Comparison of ENCODE assay signal across 9 cellular contexts in the genomic region with DNA sequence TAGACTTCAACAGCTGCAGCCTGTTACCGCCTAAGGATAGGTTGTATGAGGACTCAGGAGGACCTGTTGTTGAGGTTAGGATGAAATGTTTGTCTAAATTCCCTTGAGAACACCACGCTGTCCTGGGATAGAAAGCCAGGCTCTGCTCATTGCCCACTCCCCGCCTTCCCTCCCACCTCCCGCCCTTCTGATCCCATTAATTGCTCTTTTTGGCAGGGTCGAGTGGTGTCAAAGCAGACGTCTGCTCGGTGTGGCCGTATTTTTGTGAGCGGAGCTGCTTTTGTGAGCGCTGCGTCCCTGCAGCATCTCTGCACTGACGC.
DNase-seq lines count a peak whose midpoint lies in the region; ATAC-seq, FAIRE-seq and TF ChIP-seq lines count a peak whose summit lies in the region.
"Had no signal": no experiment of that assay in that cellular context is flagged by ENCODE, and none has a peak within 500 bp of the region (broad histone marks: within the 10 kb centered on the region; RNA-seq: fewer than 3 reads in every experiment).

No MANE protein-coding gene starts in this region.

- peak overlapping the region; percentile 98 for H3K4me2 ChIP-seq in astrocyte (ENCODE audit: low read length)

- POLR2A ChIA-PET in activated CD4-positive, alpha-beta T cell treated with anti-CD3 and anti-CD28 coated beads for 36 hours (lab: Charles Lee), result interaction anchor here (0.8 kb wide), 1 partner anchor 116 kb away, joined by 3 read pairs; no protein-coding TSS in a partner anchor

- no peak for FAIRE-seq in astrocyte (lab: Jason Lieb, UNC)

- peaks cover 52% of the 10 kb centered on the region for H3K27me3 Mint-ChIP-seq in activated CD4-positive, alpha-beta T cell treated with anti-CD3 and anti-CD28 coated beads for 36 hours
- H3K27me3 Mint-ChIP-seq in astrocyte (ENCODE audit: low read depth, unreplicated experiment), result peaks cover 22% of the 10 kb centered on the region

- H3K27ac Mint-ChIP-seq in activated CD4-positive, alpha-beta T cell treated with anti-CD3 and anti-CD28 coated beads for 36 hours, result no peak overlapping the region
- H3K27ac Mint-ChIP-seq in astrocyte (ENCODE audit: unreplicated experiment), result no peak overlapping the region
- H3K27ac Mint-ChIP-seq: memory B cell had no signal

- peak overlapping the region; percentile 66 for H3K4me3 Mint-ChIP-seq in activated CD4-positive, alpha-beta T cell treated with anti-CD3 and anti-CD28 coated beads for 36 hours
- H3K4me3 Mint-ChIP-seq in astrocyte (ENCODE audit: unreplicated experiment), result peak overlapping the region; percentile 81
- H3K4me3 Mint-ChIP-seq: memory B cell had no signal

- no peak for DNase-seq in activated CD4-positive, alpha-beta T cell treated with anti-CD3 and anti-CD28 coated beads for 36 hours
- DNase-seq in activated CD4-positive, alpha-beta T cell treated with anti-CD3 and anti-CD28 coated beads for 1 hour, result no peak
- DNase-seq in astrocyte (ENCODE audit: low read depth), result no peak
- no peak for DNase-seq in left lobe of liver (ENCODE audit: low spot score)
- no peak for DNase-seq in thoracic aorta (ENCODE audit: low spot score)
- DNase-seq in GM13977 (ENCODE audit: low spot score), result no peak
- no peak for DNase-seq in posterior cingulate gyrus

- H4K20me1 ChIP-seq in astrocyte (ENCODE audit: insufficient read depth, low read length), result no peaks in the 10 kb centered on the region

- CTCF ChIA-PET in activated CD4-positive, alpha-beta T cell treated with anti-CD3 and anti-CD28 coated beads for 36 hours (lab: Charles Lee), result interaction anchor here (0.6 to 0.9 kb wide), 4 partner anchors 54 to 1346 kb away, joined by 3 read pairs; no protein-coding TSS in a partner anchor

- H3K36me3 ChIP-seq in astrocyte (ENCODE audit: insufficient read depth, low read length) (no peaks in the 10 kb centered on the region), thoracic aorta (no peaks in the 10 kb centered on the region)

- intact Hi-C loops in activated CD4-positive, alpha-beta T cell treated with anti-CD3 and anti-CD28 coated beads for 36 hours (cut with DNase I, micrococcal nuclease), result loop anchor here in 1 of 2 experiments (1.0 kb wide), 1 partner anchor 102 kb away; a partner anchor contains a TSS
- intact Hi-C loops in posterior cingulate gyrus (cut with DNase I), result loop anchor here (1.0 kb wide), 1 partner anchor 502 kb away; no protein-coding TSS in a partner anchor

- H3K4me3 ChIP-seq in astrocyte (ENCODE audit: insufficient read depth, low read depth, low read length) (peak overlapping the region; percentile 64), thoracic aorta (peak overlapping the region; percentile 81)

- peak overlapping the region; percentile 96 for H2AFZ ChIP-seq in astrocyte (ENCODE audit: low read depth, low read length)

- H3K27me3 ChIP-seq in astrocyte (ENCODE audit: insufficient read depth, low read length) (no peaks in the 10 kb centered on the region), thoracic aorta (replicated peaks; ENCODE audit: insufficient read depth) (no peaks in the 10 kb centered on the region)

- no peaks in the 10 kb centered on the region for H3K36me3 Mint-ChIP-seq in activated CD4-positive, alpha-beta T cell treated with anti-CD3 and anti-CD28 coated beads for 36 hours (ENCODE audit: low read depth)
- no peaks in the 10 kb centered on the region for H3K36me3 Mint-ChIP-seq in astrocyte (ENCODE audit: low read depth, unreplicated experiment)
- H3K36me3 Mint-ChIP-seq: memory B cell had no signal

- H3K4me1 ChIP-seq in astrocyte (ENCODE audit: insufficient read depth, low read length) (peaks cover 4% of the 10 kb centered on the region), thoracic aorta (ENCODE audit: control insufficient read depth in 1 of 2, low read depth in 2 of 2) (peaks cover 0 to 10% of the 10 kb centered on the region in 2 donors)

- no peaks in the 10 kb centered on the region for H3K9me3 ChIP-seq in astrocyte (ENCODE audit: insufficient read depth, low read depth, low read length)
- no peaks in the 10 kb centered on the region for H3K9me3 ChIP-seq in thoracic aorta

- in situ Hi-C loops in GM13977 (cut with MboI; ENCODE audit: low pct_unique_long_range_greater_than_20kb, low sequenced_read_pairs, unreplicated experiment), result no loop called here

- no peak for ATAC-seq in activated CD4-positive, alpha-beta T cell treated with anti-CD3 and anti-CD28 coated beads for 36 hours
- ATAC-seq in left lobe of liver (peak; percentile 4), thoracic aorta (ENCODE audit: insufficient number of reproducible peaks, low FRiP score, low read depth) (no peak), HG03135 (IDR thresholded peaks at IDR 0.05; ENCODE audit: unreplicated experiment) (no peak)

- no peaks in the 10 kb centered on the region for H3K79me2 ChIP-seq in astrocyte (ENCODE audit: insufficient read depth, low read length)

- no peak overlapping the region for H3K27ac ChIP-seq in astrocyte (ENCODE audit: low read depth, low read length)
- H3K27ac ChIP-seq in thoracic aorta, result peak overlapping the region; percentile 37 to 43

- TF ChIP-seq CTCF in astrocyte (IDR thresholded peaks at IDR 0.05; ENCODE audit: insufficient read depth, low read depth, low read length) (no peak), thoracic aorta (IDR thresholded peaks at IDR 0.05) (peak; percentile 23), GM13977 (IDR thresholded peaks at IDR 0.05; ENCODE audit: extremely low read depth, insufficient read depth, missing control alignments) (no peak)

- H3K9me3 Mint-ChIP-seq in activated CD4-positive, alpha-beta T cell treated with anti-CD3 and anti-CD28 coated beads for 36 hours (ENCODE audit: low read depth), result no peaks in the 10 kb centered on the region
- no peaks in the 10 kb centered on the region for H3K9me3 Mint-ChIP-seq in astrocyte (ENCODE audit: unreplicated experiment)

- H3K4me1 Mint-ChIP-seq in activated CD4-positive, alpha-beta T cell treated with anti-CD3 and anti-CD28 coated beads for 36 hours, result peaks cover 6% of the 10 kb centered on the region
- peaks cover 3% of the 10 kb centered on the region for H3K4me1 Mint-ChIP-seq in astrocyte (ENCODE audit: low read depth, unreplicated experiment)

- peak overlapping the region; percentile 71 for H3K9ac ChIP-seq in astrocyte (ENCODE audit: low read length)
